Comparison of ENCODE assay signal across 8 cellular contexts in genomic region chr7:98168181-98168903, GRCh38. TPM values are rescaled to one million over a fixed set of nuclear protein-coding genes. Genes with fewer than 3 reads are reported as not detected.
DNase-seq lines count a peak whose midpoint lies in the region; ATAC-seq and TF ChIP-seq lines count a peak whose summit lies in the region.

No MANE protein-coding gene starts in this region.

- POLR2A ChIA-PET in activated CD4-positive, alpha-beta T cell treated with anti-CD3 and anti-CD28 coated beads, Interleukin-2, amount 10 ng/mL, durations not matched to agents 7 days and 5 days (lab: Charles Lee), result no interaction called here

- H3K4me1 ChIP-seq in lower lobe of right lung, result peaks cover 3% of the 10 kb centered on the region

- CTCF ChIA-PET in activated CD4-positive, alpha-beta T cell treated with anti-CD3 and anti-CD28 coated beads, Interleukin-2, amount 10 ng/mL, durations not matched to agents 7 days and 5 days (lab: Charles Lee), result interaction anchor here (0.6 to 3.4 kb wide), 17 partner anchors 19 to 154 kb away, joined by 3 to 55 read pairs (median 4); partner anchors contain the start of gene LMTK2

- TF ChIP-seq CTCF in lower lobe of right lung (IDR thresholded peaks at IDR 0.05), result peak; percentile 83

- H3K36me3 Mint-ChIP-seq in activated CD4-positive, alpha-beta T cell treated with anti-CD3 and anti-CD28 coated beads, Interleukin-2, amount 10 ng/mL, durations not matched to agents 7 days and 5 days (ENCODE audit: low read depth), result peaks cover 5% of the 10 kb centered on the region

- no peaks in the 10 kb centered on the region for H3K27me3 ChIP-seq in lower lobe of right lung (ENCODE audit: low read depth)

- peaks cover 8% of the 10 kb centered on the region for H3K4me1 Mint-ChIP-seq in activated CD4-positive, alpha-beta T cell treated with anti-CD3 and anti-CD28 coated beads, Interleukin-2, amount 10 ng/mL, durations not matched to agents 7 days and 5 days

- intact Hi-C loops in lower lobe of right lung (cut with DNase I), result loop anchor here (5.0 to 10.0 kb wide), 2 partner anchors 64 to 146 kb away; partner anchors contain the start of gene LMTK2

- no peak overlapping the region for H3K4me3 ChIP-seq in lower lobe of right lung

- no peaks in the 10 kb centered on the region for H3K9me3 Mint-ChIP-seq in activated CD4-positive, alpha-beta T cell treated with anti-CD3 and anti-CD28 coated beads, Interleukin-2, amount 10 ng/mL, durations not matched to agents 7 days and 5 days

- H3K27ac ChIP-seq in lower lobe of right lung, result no peak overlapping the region

- H3K36me3 ChIP-seq in lower lobe of right lung, result peaks cover 18% of the 10 kb centered on the region

- DNase-seq in GM03348 (ENCODE audit: low spot score), result peak; percentile 82
- DNase-seq in NCI-H2171 treated with DMSO at 0.1 percent for 48 hours (lab: John Stamatoyannopoulos, UW), result peak; percentile 75
- peak; percentile 55 for DNase-seq in activated CD4-positive, alpha-beta T cell treated with anti-CD3 and anti-CD28 coated beads, Interleukin-2, amount 10 ng/mL, durations not matched to agents 7 days and 5 days
- peak; percentile 85 for DNase-seq in dermis blood vessel endothelial cell
- DNase-seq in lower lobe of right lung, result no peak
- peak; percentile 13 to 46 for DNase-seq in stimulated activated CD8-positive, alpha-beta memory T cell treated with anti-CD3 and anti-CD28 coated beads, Interleukin-15, amount 100 ng/mL, for 4 hours (ENCODE audit: low read depth in 2 of 2)

- no peaks in the 10 kb centered on the region for H3K27me3 Mint-ChIP-seq in activated CD4-positive, alpha-beta T cell treated with anti-CD3 and anti-CD28 coated beads, Interleukin-2, amount 10 ng/mL, durations not matched to agents 7 days and 5 days

- no peaks in the 10 kb centered on the region for H3K9me3 ChIP-seq in lower lobe of right lung

- ATAC-seq in HG02610 (IDR thresholded peaks at IDR 0.05; ENCODE audit: unreplicated experiment), result peak; percentile 78
- ATAC-seq in lower lobe of right lung, result peak; percentile 64 to 75
- no peak for ATAC-seq in GM18519 (IDR thresholded peaks at IDR 0.05; ENCODE audit: low FRiP score, unreplicated experiment)

- no peak overlapping the region for H3K27ac Mint-ChIP-seq in activated CD4-positive, alpha-beta T cell treated with anti-CD3 and anti-CD28 coated beads, Interleukin-2, amount 10 ng/mL, durations not matched to agents 7 days and 5 days

- H3K4me3 Mint-ChIP-seq in activated CD4-positive, alpha-beta T cell treated with anti-CD3 and anti-CD28 coated beads, Interleukin-2, amount 10 ng/mL, durations not matched to agents 7 days and 5 days, result no peak overlapping the region

RNA-seq across cellular contexts. Expression of gene BHLHA15, which starts 42.9 kb away (rescaled TPM):
- total RNA-seq in activated CD4-positive, alpha-beta T cell treated with anti-CD3 and anti-CD28 coated beads, Interleukin-2, amount 10 ng/mL, durations not matched to agents 7 days and 5 days, result not detected
- total RNA-seq in dermis blood vessel endothelial cell (0.17 and 3.4 TPM in 2 replicates), lower lobe of right lung (1.2 TPM)
